28 cellular contexts compared by ENCODE assay signal in the genomic region with DNA sequence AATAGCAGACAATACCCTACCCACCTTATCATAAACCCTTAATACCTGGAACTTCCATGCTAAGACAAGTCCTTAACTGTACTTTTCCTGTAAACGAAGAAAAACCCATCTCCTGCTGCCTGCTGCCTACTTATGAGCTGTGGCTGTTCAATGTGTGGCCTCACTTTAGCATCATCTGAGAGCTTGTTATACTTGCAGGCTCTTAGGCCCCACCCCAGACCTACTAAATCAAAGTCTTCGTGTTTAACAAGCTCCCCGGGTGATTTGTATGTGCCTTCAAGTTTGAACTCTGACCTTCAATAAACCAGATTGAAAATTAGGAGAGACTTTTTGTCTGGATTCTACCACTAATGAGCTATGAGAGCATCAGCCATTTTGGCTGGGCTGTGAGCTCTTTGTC.
"Had no signal": no experiment of that assay in that cellular context is flagged by ENCODE, and none has a peak within 500 bp of the region (broad histone marks: within the 10 kb centered on the region; RNA-seq: fewer than 3 reads in every experiment).

No MANE protein-coding gene starts in this region.

- ATAC-seq: stimulated activated effector memory CD8-positive, alpha-beta T cell treated with anti-CD3 and anti-CD28 coated beads, Interleukin-12 subunit alpha, Interleukin-12 subunit beta, amount 100 ng/mL, for 72 hours; stimulated activated memory B cell treated with anti-CD40 and anti-IgM and Interleukin-4, amounts not matched to agents 10 μg/mL and 1 μg/mL and 100 μg/mL, for 72 hours; stimulated activated naive B cell treated with anti-CD40 and anti-IgM and Interleukin-4, amounts not matched to agents 10 μg/mL and 1 μg/mL and 100 μg/mL, for 72 hours; stimulated activated naive CD8-positive, alpha-beta T cell treated with anti-CD3 and anti-CD28 coated beads, Interleukin-15, amount 100 ng/mL, for 72 hours; stimulated activated naive CD8-positive, alpha-beta T cell treated with anti-CD3 and anti-CD28 coated beads, Interleukin-15, Interleukin-2, amounts not matched to agents 100 U/mL and 50 U/mL, for 24 hours; upper lobe of right lung had no signal

- DNase-seq: stimulated activated CD4-positive, alpha-beta T cell treated with anti-CD3 and anti-CD28 coated beads, Interleukin-2, amount 100 ng/mL, for 48 hours; stimulated activated CD4-positive, alpha-beta T cell treated with anti-CD3 and anti-CD28 coated beads, Interleukin-4, amount 100 ng/mL, for 1 hour; stimulated activated CD4-positive, alpha-beta T cell treated with anti-CD3 and anti-CD28 coated beads, Interleukin-4, amount 100 ng/mL, for 24 hours; stimulated activated CD4-positive, alpha-beta T cell treated with anti-CD3 and anti-CD28 coated beads, Interleukin-4, amount 100 ng/mL, for 4 hours; stimulated activated CD8-positive, alpha-beta memory T cell treated with anti-CD3 and anti-CD28 coated beads, Interleukin-4, amount 100 ng/mL, for 48 hours; stimulated activated naive B cell treated with anti-CD40 and anti-IgM and Interleukin-4, amounts not matched to agents 10 μg/mL and 1 μg/mL and 100 μg/mL, for 72 hours; stimulated activated naive CD4-positive, alpha-beta T cell; stimulated activated naive CD4-positive, alpha-beta T cell treated with Interleukin-2 at 50 U/mL for 16 hours; stimulated activated naive CD8-positive, alpha-beta T cell treated with anti-CD3 and anti-CD28 coated beads, Interleukin-15, amount 100 ng/mL, for 72 hours; stimulated activated naive CD8-positive, alpha-beta T cell treated with anti-CD3 and anti-CD28 coated beads, Interleukin-15, Interleukin-2, amounts not matched to agents 100 U/mL and 50 U/mL, for 24 hours; stomach; substantia nigra; testis; thyroid gland; tibial artery; transverse colon; trophoblast cell; upper lobe of left lung; upper lobe of right lung; uterus had no signal

- H3K27ac Mint-ChIP-seq: stimulated activated effector memory CD8-positive, alpha-beta T cell treated with anti-CD3 and anti-CD28 coated beads, Interleukin-12 subunit alpha, Interleukin-12 subunit beta, amount 100 ng/mL, for 72 hours; stimulated activated memory B cell treated with anti-CD40 and anti-IgM and Interleukin-4, amounts not matched to agents 10 μg/mL and 1 μg/mL and 100 μg/mL, for 72 hours; stimulated activated naive B cell treated with anti-CD40 and anti-IgM and Interleukin-4, amounts not matched to agents 10 μg/mL and 1 μg/mL and 100 μg/mL, for 72 hours; stimulated activated naive CD8-positive, alpha-beta T cell treated with anti-CD3 and anti-CD28 coated beads, Interleukin-15, amount 100 ng/mL, for 72 hours; stimulated activated naive CD8-positive, alpha-beta T cell treated with anti-CD3 and anti-CD28 coated beads, Interleukin-15, Interleukin-2, amounts not matched to agents 100 ng/mL and 50 ng/mL, for 24 hours; type B pancreatic cell had no signal

- H3K4me3 ChIP-seq: stomach, suprapubic skin, testis, thoracic aorta, thyroid gland, tibial artery, tibial nerve, transverse colon, upper lobe of left lung, upper lobe of right lung, uterus, vagina had no signal

- H3K4me3 Mint-ChIP-seq: stimulated activated effector memory CD8-positive, alpha-beta T cell treated with anti-CD3 and anti-CD28 coated beads, Interleukin-12 subunit alpha, Interleukin-12 subunit beta, amount 100 ng/mL, for 72 hours; stimulated activated memory B cell treated with anti-CD40 and anti-IgM and Interleukin-4, amounts not matched to agents 10 μg/mL and 1 μg/mL and 100 μg/mL, for 72 hours; stimulated activated naive B cell treated with anti-CD40 and anti-IgM and Interleukin-4, amounts not matched to agents 10 μg/mL and 1 μg/mL and 100 μg/mL, for 72 hours; stimulated activated naive CD8-positive, alpha-beta T cell treated with anti-CD3 and anti-CD28 coated beads, Interleukin-15, amount 100 ng/mL, for 72 hours; stimulated activated naive CD8-positive, alpha-beta T cell treated with anti-CD3 and anti-CD28 coated beads, Interleukin-15, Interleukin-2, amounts not matched to agents 100 ng/mL and 50 ng/mL, for 24 hours; type B pancreatic cell had no signal

- H3K36me3 ChIP-seq: uterus had no signal

- H3K9me3 ChIP-seq: stomach, suprapubic skin, testis, thoracic aorta, thyroid gland, tibial artery, tibial nerve, transverse colon, upper lobe of left lung, upper lobe of right lung, uterus, vagina had no signal

- H3K4me1 ChIP-seq: stomach, suprapubic skin, testis, thyroid gland, tibial artery, tibial nerve, transverse colon, upper lobe of left lung, upper lobe of right lung, uterus, vagina had no signal

- H3K4me1 Mint-ChIP-seq: stimulated activated effector memory CD8-positive, alpha-beta T cell treated with anti-CD3 and anti-CD28 coated beads, Interleukin-12 subunit alpha, Interleukin-12 subunit beta, amount 100 ng/mL, for 72 hours; stimulated activated naive CD8-positive, alpha-beta T cell treated with anti-CD3 and anti-CD28 coated beads, Interleukin-15, amount 100 ng/mL, for 72 hours had no signal

- H3K9me3 Mint-ChIP-seq: stimulated activated effector memory CD8-positive, alpha-beta T cell treated with anti-CD3 and anti-CD28 coated beads, Interleukin-12 subunit alpha, Interleukin-12 subunit beta, amount 100 ng/mL, for 72 hours; stimulated activated memory B cell treated with anti-CD40 and anti-IgM and Interleukin-4, amounts not matched to agents 10 μg/mL and 1 μg/mL and 100 μg/mL, for 72 hours; stimulated activated naive B cell treated with anti-CD40 and anti-IgM and Interleukin-4, amounts not matched to agents 10 μg/mL and 1 μg/mL and 100 μg/mL, for 72 hours; stimulated activated naive CD8-positive, alpha-beta T cell treated with anti-CD3 and anti-CD28 coated beads, Interleukin-15, amount 100 ng/mL, for 72 hours; stimulated activated naive CD8-positive, alpha-beta T cell treated with anti-CD3 and anti-CD28 coated beads, Interleukin-15, Interleukin-2, amounts not matched to agents 100 ng/mL and 50 ng/mL, for 24 hours; type B pancreatic cell had no signal

- H3K27me3 Mint-ChIP-seq: stimulated activated memory B cell treated with anti-CD40 and anti-IgM and Interleukin-4, amounts not matched to agents 10 μg/mL and 1 μg/mL and 100 μg/mL, for 72 hours; stimulated activated naive B cell treated with anti-CD40 and anti-IgM and Interleukin-4, amounts not matched to agents 10 μg/mL and 1 μg/mL and 100 μg/mL, for 72 hours; stimulated activated naive CD8-positive, alpha-beta T cell treated with anti-CD3 and anti-CD28 coated beads, Interleukin-15, amount 100 ng/mL, for 72 hours; stimulated activated naive CD8-positive, alpha-beta T cell treated with anti-CD3 and anti-CD28 coated beads, Interleukin-15, Interleukin-2, amounts not matched to agents 100 ng/mL and 50 ng/mL, for 24 hours; type B pancreatic cell had no signal
